Comparison of ENCODE assay signal across 24 cellular contexts in genomic region chr2:24512836-24513235, GRCh38. TPM values are rescaled to one million over a fixed set of nuclear protein-coding genes. Genes with fewer than 3 reads are reported as not detected.
A peak's percentile ranks its signal among the peaks of the same experiment; 100 is the strongest.
DNase-seq lines count a peak whose midpoint lies in the region; ATAC-seq and TF ChIP-seq lines count a peak whose summit lies in the region.
"Had no signal": no experiment of that assay in that cellular context is flagged by ENCODE, and none has a peak within 500 bp of the region (broad histone marks: within the 10 kb centered on the region; RNA-seq: fewer than 3 reads in every experiment).

No MANE protein-coding gene starts in this region.

- H3K4me1 Mint-ChIP-seq in stimulated activated effector memory CD8-positive, alpha-beta T cell treated with anti-CD3 and anti-CD28 coated beads, Interleukin-12 subunit alpha, Interleukin-12 subunit beta, amount 100 ng/mL, for 72 hours, result peaks cover 68% of the 10 kb centered on the region
- H3K4me1 Mint-ChIP-seq in CD8-positive, alpha-beta memory T cell, result peaks cover 62 to 89% (median 85%) of the 10 kb centered on the region in 3 donors

- ATAC-seq in Right ventricle myocardium superior (ENCODE audit: poor library complexity), result peak; percentile 34
- ATAC-seq in left cardiac atrium, result no peak
- ATAC-seq in SK-N-SH treated with all-trans-retinoic acid at 6 μM for 48 hours, result peak; percentile 45
- ATAC-seq in stimulated activated effector memory CD8-positive, alpha-beta T cell treated with anti-CD3 and anti-CD28 coated beads, Interleukin-12 subunit alpha, Interleukin-12 subunit beta, amount 100 ng/mL, for 72 hours, result no peak
- ATAC-seq in HG03442 (IDR thresholded peaks at IDR 0.05; ENCODE audit: unreplicated experiment), result no peak
- ATAC-seq: GM23338 had no signal

- H3K4me3 ChIP-seq in fibroblast of mammary gland (ENCODE audit: control insufficient read depth, low read depth, low read length), result no peak overlapping the region
- H3K4me3 ChIP-seq in CD8-positive, alpha-beta memory T cell (ENCODE audit: low read length), result no peak overlapping the region
- H3K4me3 ChIP-seq: GM23338, SJSA1, spleen, stomach, transverse colon had no signal

- H3K4me3 Mint-ChIP-seq in stimulated activated effector memory CD8-positive, alpha-beta T cell treated with anti-CD3 and anti-CD28 coated beads, Interleukin-12 subunit alpha, Interleukin-12 subunit beta, amount 100 ng/mL, for 72 hours, result peak overlapping the region; percentile 1
- peak overlapping the region in 3 of 7 donors; percentile 3 to 65 (median 17) for H3K4me3 Mint-ChIP-seq in CD8-positive, alpha-beta memory T cell
- H3K4me3 Mint-ChIP-seq: dendritic cell treated with granulocyte-macrophage colony-stimulating factor and Interleukin-4, amounts not matched to agents 40 ng/mL and 50 ng/mL, for 4 days; GM23338; T-helper 1 cell treated with Interleukin-12 subunit alpha and Interleukin-12 subunit beta and Interleukin-4 antibody, amounts not matched to agents 30 μg/mL and 1 μg/mL, for 36 hours had no signal

- no peaks in the 10 kb centered on the region for H3K27me3 ChIP-seq in CD8-positive, alpha-beta memory T cell (ENCODE audit: insufficient read depth, low read length, poor library complexity, severe bottlenecking)
- H3K27me3 ChIP-seq: SJSA1, spleen, stomach, transverse colon had no signal

- H3K27me3 Mint-ChIP-seq in CD8-positive, alpha-beta memory T cell, result no peaks in the 10 kb centered on the region
- H3K27me3 Mint-ChIP-seq: dendritic cell treated with granulocyte-macrophage colony-stimulating factor and Interleukin-4, amounts not matched to agents 40 ng/mL and 50 ng/mL, for 4 days had no signal

- H3K9me3 Mint-ChIP-seq in stimulated activated effector memory CD8-positive, alpha-beta T cell treated with anti-CD3 and anti-CD28 coated beads, Interleukin-12 subunit alpha, Interleukin-12 subunit beta, amount 100 ng/mL, for 72 hours, result no peaks in the 10 kb centered on the region
- no peaks in the 10 kb centered on the region for H3K9me3 Mint-ChIP-seq in CD8-positive, alpha-beta memory T cell
- H3K9me3 Mint-ChIP-seq: dendritic cell treated with granulocyte-macrophage colony-stimulating factor and Interleukin-4, amounts not matched to agents 40 ng/mL and 50 ng/mL, for 4 days; GM23338; T-helper 1 cell treated with Interleukin-12 subunit alpha and Interleukin-12 subunit beta and Interleukin-4 antibody, amounts not matched to agents 30 μg/mL and 1 μg/mL, for 36 hours had no signal

- DNase-seq in Right ventricle myocardium superior (no peak), left cardiac atrium (no peak), fibroblast of mammary gland (ENCODE audit: low read depth) (peak; percentile 57), NCI-H2081 treated with DMSO at 0.1 percent for 48 hours (lab: John Stamatoyannopoulos, UW) (no peak)
- no peak for DNase-seq in stimulated activated effector memory CD8-positive, alpha-beta T cell treated with anti-CD3 and anti-CD28 coated beads, Interleukin-12 subunit alpha, Interleukin-12 subunit beta, amount 100 ng/mL, for 72 hours (ENCODE audit: low spot score in 2 of 2)
- DNase-seq in CD8-positive, alpha-beta memory T cell, result no peak
- DNase-seq: activated CD4-positive, alpha-beta T cell treated with anti-CD3 and anti-CD28 coated beads for 48 hours; COR-L47; DMS79; kidney; mammary epithelial cell; NCI-H1105; NCI-H2029 treated with DMSO at 0.1 percent for 48 hours; occipital lobe; spleen; stimulated activated CD4-positive, alpha-beta T cell treated with anti-CD3 and anti-CD28 coated beads, Interleukin-4, amount 100 ng/mL, for 1 hour; stomach; transverse colon had no signal

- TF ChIP-seq CTCF in fibroblast of mammary gland (conservative IDR thresholded peaks at IDR 0.05; ENCODE audit: control insufficient read depth, insufficient read depth, low read depth, low read length), result no peak

- no peaks in the 10 kb centered on the region for H3K9me3 ChIP-seq in CD8-positive, alpha-beta memory T cell (ENCODE audit: low read length)
- H3K9me3 ChIP-seq: SJSA1, spleen, stomach, transverse colon had no signal

- H3K27ac ChIP-seq in CD8-positive, alpha-beta memory T cell (ENCODE audit: low read depth, low read length), result no peak overlapping the region
- H3K27ac ChIP-seq: SJSA1, stomach, transverse colon had no signal

- no peak overlapping the region for H3K27ac Mint-ChIP-seq in stimulated activated effector memory CD8-positive, alpha-beta T cell treated with anti-CD3 and anti-CD28 coated beads, Interleukin-12 subunit alpha, Interleukin-12 subunit beta, amount 100 ng/mL, for 72 hours
- peak overlapping the region in 2 of 8 donors; percentile 7 to 10 for H3K27ac Mint-ChIP-seq in CD8-positive, alpha-beta memory T cell
- H3K27ac Mint-ChIP-seq: dendritic cell treated with granulocyte-macrophage colony-stimulating factor and Interleukin-4, amounts not matched to agents 40 ng/mL and 50 ng/mL, for 4 days; GM23338; T-helper 1 cell treated with Interleukin-12 subunit alpha and Interleukin-12 subunit beta and Interleukin-4 antibody, amounts not matched to agents 30 μg/mL and 1 μg/mL, for 36 hours had no signal

- no peaks in the 10 kb centered on the region for H3K36me3 ChIP-seq in CD8-positive, alpha-beta memory T cell (ENCODE audit: insufficient read depth, low read length)
- H3K36me3 ChIP-seq: SJSA1, spleen, stomach, transverse colon had no signal

- peaks cover 40% of the 10 kb centered on the region for H3K4me1 ChIP-seq in CD8-positive, alpha-beta memory T cell (ENCODE audit: insufficient read depth, low read length)
- H3K4me1 ChIP-seq: SJSA1 had no signal

- CTCF ChIA-PET in CD8-positive, alpha-beta memory T cell (lab: Charles Lee), result no interaction called here

- intact Hi-C loops in Right ventricle myocardium superior (cut with DNase I) (no loop called here), left cardiac atrium (cut with DNase I) (no loop called here)

- H3K36me3 Mint-ChIP-seq in stimulated activated effector memory CD8-positive, alpha-beta T cell treated with anti-CD3 and anti-CD28 coated beads, Interleukin-12 subunit alpha, Interleukin-12 subunit beta, amount 100 ng/mL, for 72 hours, result no peaks in the 10 kb centered on the region
- no peaks in the 10 kb centered on the region for H3K36me3 Mint-ChIP-seq in CD8-positive, alpha-beta memory T cell

- POLR2A ChIA-PET in CD8-positive, alpha-beta memory T cell (lab: Charles Lee), result no interaction called here

TF ChIP-seq in SK-N-SH treated with all-trans-retinoic acid at 6 μM for 48 hours, 23 proteins besides CTCF, POLR2A, EP300 and RAD21:
- no peak for TF ChIP-seq ZFP3 (CRISPR knock-in tag; IDR thresholded peaks at IDR 0.05)
- no peak for TF ChIP-seq GLIS3 (CRISPR knock-in tag; IDR thresholded peaks at IDR 0.05)
- no peak for TF ChIP-seq SNAI2 (CRISPR knock-in tag; IDR thresholded peaks at IDR 0.05)
- no peak for TF ChIP-seq ESRRG (CRISPR knock-in tag; IDR thresholded peaks at IDR 0.05)
- TF ChIP-seq RARB (CRISPR knock-in tag; IDR thresholded peaks at IDR 0.05), result no peak
TF ChIP-seq in SK-N-SH treated with all-trans-retinoic acid at 6 μM for 48 hours: peak in this region for 0.

RNA-seq across cellular contexts. Expression of gene NCOA1, which starts 21.8 kb away (rescaled TPM):
- total RNA-seq in Right ventricle myocardium superior, result 32.2 TPM
- total RNA-seq in left cardiac atrium, result 10 to 100 TPM; 34.3 to 35.2 TPM
- total RNA-seq in CD8-positive, alpha-beta memory T cell, result 10 to 100 TPM; 32.2 to 35.7 TPM
- 32.7 TPM for polyA plus RNA-seq in CD8-positive, alpha-beta memory T cell

Comparison
In these comparisons a context has a peak if more than half of its experiments do, and no peak if none do; other contexts are left out.
1. ATAC-seq: peak in Right ventricle myocardium superior (single experiment) and SK-N-SH treated with all-trans-retinoic acid at 6 μM for 48 hours (single experiment); none in left cardiac atrium (0 of 2), stimulated activated effector memory CD8-positive, alpha-beta T cell treated with anti-CD3 and anti-CD28 coated beads, Interleukin-12 subunit alpha, Interleukin-12 subunit beta, amount 100 ng/mL, for 72 hours (single experiment) and HG03442 (single experiment).